Comparison of ENCODE assay signal across 14 cellular contexts in genomic region chr16:5903153-5903552, GRCh38.
"Had no signal": no experiment of that assay in that cellular context is flagged by ENCODE, and none has a peak within 500 bp of the region (broad histone marks: within the 10 kb centered on the region; RNA-seq: fewer than 3 reads in every experiment).

No MANE protein-coding gene starts in this region.

- FAIRE-seq: keratinocyte had no signal

- H3K27ac Mint-ChIP-seq: activated naive CD8-positive, alpha-beta T cell treated with anti-CD3 and anti-CD28 coated beads, Interleukin-2, amount 10 ng/mL, durations not matched to agents 7 days and 5 days; nephron; stimulated activated memory B cell treated with anti-CD40 and anti-IgM and Interleukin-4, amounts not matched to agents 10 μg/mL and 1 μg/mL and 100 μg/mL, for 72 hours had no signal

- H3K9me3 Mint-ChIP-seq: nephron had no signal

- H3K4me1 Mint-ChIP-seq: activated naive CD8-positive, alpha-beta T cell treated with anti-CD3 and anti-CD28 coated beads, Interleukin-2, amount 10 ng/mL, durations not matched to agents 7 days and 5 days; nephron; stimulated activated memory B cell treated with anti-CD40 and anti-IgM and Interleukin-4, amounts not matched to agents 10 μg/mL and 1 μg/mL and 100 μg/mL, for 72 hours had no signal

- DNase-seq: activated CD4-positive, alpha-beta T cell treated with anti-CD3 and anti-CD28 coated beads, Interleukin-2, amount 50 U/mL, for 1 hour; activated CD4-positive, CD25-positive, alpha-beta regulatory T cell; activated CD8-positive, alpha-beta memory T cell treated with anti-CD3 and anti-CD28 coated beads for 24 hours; activated naive CD4-positive, alpha-beta T cell; activated naive CD8-positive, alpha-beta T cell treated with anti-CD3 and anti-CD28 coated beads, Interleukin-2, amount 10 ng/mL, durations not matched to agents 7 days and 5 days; anterior cingulate cortex; dermis blood vessel endothelial cell; erythroblast; ovary; stimulated activated CD4-positive, alpha-beta T cell treated with anti-CD3 and anti-CD28 coated beads, Interleukin-1b, Interleukin-23, amount 100 ng/mL, for 48 hours; T-helper 2 cell had no signal

- H3K27me3 Mint-ChIP-seq: activated naive CD8-positive, alpha-beta T cell treated with anti-CD3 and anti-CD28 coated beads, Interleukin-2, amount 10 ng/mL, durations not matched to agents 7 days and 5 days; stimulated activated memory B cell treated with anti-CD40 and anti-IgM and Interleukin-4, amounts not matched to agents 10 μg/mL and 1 μg/mL and 100 μg/mL, for 72 hours had no signal

- ATAC-seq: stimulated activated memory B cell treated with anti-CD40 and anti-IgM and Interleukin-4, amounts not matched to agents 10 μg/mL and 1 μg/mL and 100 μg/mL, for 72 hours had no signal

- H3K36me3 Mint-ChIP-seq: activated naive CD8-positive, alpha-beta T cell treated with anti-CD3 and anti-CD28 coated beads, Interleukin-2, amount 10 ng/mL, durations not matched to agents 7 days and 5 days; stimulated activated memory B cell treated with anti-CD40 and anti-IgM and Interleukin-4, amounts not matched to agents 10 μg/mL and 1 μg/mL and 100 μg/mL, for 72 hours had no signal

- H3K4me3 Mint-ChIP-seq: activated naive CD8-positive, alpha-beta T cell treated with anti-CD3 and anti-CD28 coated beads, Interleukin-2, amount 10 ng/mL, durations not matched to agents 7 days and 5 days; nephron; stimulated activated memory B cell treated with anti-CD40 and anti-IgM and Interleukin-4, amounts not matched to agents 10 μg/mL and 1 μg/mL and 100 μg/mL, for 72 hours had no signal
